7 cellular contexts compared by ENCODE assay signal in genomic region chr11:33988586-33989370, GRCh38.
"Had no signal": no experiment of that assay in that cellular context is flagged by ENCODE, and none has a peak within 500 bp of the region (broad histone marks: within the 10 kb centered on the region; RNA-seq: fewer than 3 reads in every experiment).

No MANE protein-coding gene starts in this region.

- H3K27ac ChIP-seq: adrenal gland, esophagus muscularis mucosa, neural progenitor cell, sigmoid colon, stomach, transverse colon had no signal

- H3K9me3 ChIP-seq: adrenal gland, esophagus muscularis mucosa, sigmoid colon, stomach, transverse colon had no signal

- H3K4me3 ChIP-seq: adrenal gland, esophagus muscularis mucosa, neural progenitor cell, sigmoid colon, smooth muscle cell, stomach, transverse colon had no signal

- H3K36me3 ChIP-seq: adrenal gland, esophagus muscularis mucosa, neural progenitor cell, sigmoid colon, stomach, transverse colon had no signal

- H3K27me3 ChIP-seq: adrenal gland, neural progenitor cell, transverse colon had no signal

- H3K4me1 ChIP-seq: adrenal gland, esophagus muscularis mucosa, sigmoid colon, stomach, transverse colon had no signal
